In genomic region chr19:1905863-1906375, GRCh38 we compare ENCODE assay signal across 8 cellular contexts. TPM values are rescaled to one million over a fixed set of nuclear protein-coding genes. Genes with fewer than 3 reads are reported as not detected.
DNase-seq lines count a peak whose midpoint lies in the region; ATAC-seq, FAIRE-seq and TF ChIP-seq lines count a peak whose summit lies in the region.

No MANE protein-coding gene starts in this region.

- TF ChIP-seq CTCF in NB4 (IDR thresholded peaks at IDR 0.05; ENCODE audit: low read depth, low read length) = no peak
- TF ChIP-seq CTCF in nephron progenitor cell (IDR thresholded peaks at IDR 0.05) = no peak

- H3K4me3 ChIP-seq in BLaER1 (peak overlapping the region; percentile 81), NB4 (ENCODE audit: low read depth, low read length) (peak overlapping the region; percentile 72), ectodermal cell (ENCODE audit: insufficient read depth, low read depth, low read length) (peak overlapping the region; percentile 60)

- TF ChIP-seq POLR2A in NB4 (IDR thresholded peaks at IDR 0.05; ENCODE audit: extremely low read depth, insufficient read length) = no peak

- peaks cover 50% of the 10 kb centered on the region for H4K20me1 ChIP-seq in BLaER1

- H3K4me1 Mint-ChIP-seq in nephron progenitor cell = peaks cover 22% of the 10 kb centered on the region

- intact Hi-C loops in sciatic nerve (cut with DNase I) = no loop called here

- H3K9ac ChIP-seq in BLaER1 = peak overlapping the region; percentile 89

- H3K27ac Mint-ChIP-seq in nephron progenitor cell = peak overlapping the region; percentile 66

- FAIRE-seq in frontal cortex (lab: Jason Lieb, UNC) = no peak

- no peaks in the 10 kb centered on the region for H3K9me3 Mint-ChIP-seq in nephron progenitor cell

- no peak for DNase-seq in NB4 (ENCODE audit: low read depth)
- DNase-seq in nephron progenitor cell = no peak
- DNase-seq in glomerular visceral epithelial cell (ENCODE audit: extremely low spot score) = no peak
- no peak for DNase-seq in sciatic nerve (ENCODE audit: low spot score)
- DNase-seq in CD1c-positive myeloid dendritic cell (ENCODE audit: extremely low spot score) = no peak
- no peak for DNase-seq in frontal cortex (ENCODE audit: low spot score in 2 of 2)

- H3K9me3 ChIP-seq in BLaER1 (no peaks in the 10 kb centered on the region), ectodermal cell (ENCODE audit: control insufficient read depth, low read length) (no peaks in the 10 kb centered on the region)

- H3K36me3 ChIP-seq in BLaER1 (no peaks in the 10 kb centered on the region), ectodermal cell (ENCODE audit: control insufficient read depth, insufficient read depth, low read length) (peaks cover 7% of the 10 kb centered on the region)

- H3K4me3 Mint-ChIP-seq in nephron progenitor cell = peak overlapping the region; percentile 90

- no peak for ATAC-seq in sciatic nerve

- H3K27ac ChIP-seq in BLaER1 = peak overlapping the region; percentile 92
- H3K27ac ChIP-seq in ectodermal cell (ENCODE audit: insufficient read depth, low read depth, low read length, poor library complexity, severe bottlenecking) = peak overlapping the region; percentile 36

- H3K4me1 ChIP-seq in BLaER1 = peaks cover 77% of the 10 kb centered on the region
- H3K4me1 ChIP-seq in ectodermal cell (ENCODE audit: control insufficient read depth, insufficient read depth, low read length) = peaks cover 6% of the 10 kb centered on the region

- 87 to 89% methylated on average over 15 of the region's 15 CpGs for WGBS in ectodermal cell, 2 experiments

- H3K27me3 Mint-ChIP-seq in nephron progenitor cell (ENCODE audit: low read depth, poor library complexity) = no peaks in the 10 kb centered on the region

- H3K27me3 ChIP-seq in BLaER1 (no peaks in the 10 kb centered on the region), ectodermal cell (ENCODE audit: control insufficient read depth, insufficient read depth, low read length, poor library complexity, severe bottlenecking) (no peaks in the 10 kb centered on the region)

- peak overlapping the region; percentile 94 for H3K4me2 ChIP-seq in BLaER1

- H3K36me3 Mint-ChIP-seq in nephron progenitor cell (ENCODE audit: low read depth) = peaks cover 6% of the 10 kb centered on the region

RNA-seq across cellular contexts. Expression of gene ADAT3, which starts 0.7 kb away (rescaled TPM):
- polyA plus RNA-seq in ectodermal cell (2013, experiment 1 of 4) = 5.0 TPM
- polyA plus RNA-seq in ectodermal cell (2013, experiment 2 of 4) = 5.0 TPM
- polyA plus RNA-seq in ectodermal cell (2013, experiment 3 of 4) = 4.2 TPM
- polyA plus RNA-seq in ectodermal cell (2013, experiment 4 of 4) = 4.9 TPM
- 4.3 TPM for total RNA-seq in sciatic nerve
- 1.2 TPM for total RNA-seq in frontal cortex

RNA-seq across cellular contexts. Expression of gene SCAMP4, which starts 0.7 kb away (rescaled TPM):
- 61.4 TPM for polyA plus RNA-seq in ectodermal cell (2013, experiment 1 of 4)
- polyA plus RNA-seq in ectodermal cell (2013, experiment 2 of 4) = 72.6 TPM
- polyA plus RNA-seq in ectodermal cell (2013, experiment 3 of 4) = 53.2 TPM
- 48.9 TPM for polyA plus RNA-seq in ectodermal cell (2013, experiment 4 of 4)
- total RNA-seq in sciatic nerve = 53.5 TPM
- 11.4 TPM for total RNA-seq in frontal cortex

RNA-seq across cellular contexts. Expression of gene ABHD17A, which starts 20.6 kb away (rescaled TPM):
- polyA plus RNA-seq in ectodermal cell (2013, experiment 1 of 4) = 48.7 TPM
- 44.6 TPM for polyA plus RNA-seq in ectodermal cell (2013, experiment 2 of 4)
- polyA plus RNA-seq in ectodermal cell (2013, experiment 3 of 4) = 47.8 TPM
- 46.8 TPM for polyA plus RNA-seq in ectodermal cell (2013, experiment 4 of 4)
- total RNA-seq in sciatic nerve = 78.9 TPM
- 42.0 TPM for total RNA-seq in frontal cortex

RNA-seq across cellular contexts. Expression of gene CSNK1G2, which starts 35.1 kb away (rescaled TPM):
- 127 TPM for polyA plus RNA-seq in ectodermal cell (2013, experiment 1 of 4)
- polyA plus RNA-seq in ectodermal cell (2013, experiment 2 of 4) = 125 TPM
- 89.4 TPM for polyA plus RNA-seq in ectodermal cell (2013, experiment 3 of 4)
- 92.9 TPM for polyA plus RNA-seq in ectodermal cell (2013, experiment 4 of 4)
- total RNA-seq in sciatic nerve (51.6 TPM), frontal cortex (41.6 TPM)

RNA-seq across cellular contexts. Expression of gene KLF16, which starts 42.5 kb away (rescaled TPM):
- 12.7 TPM for polyA plus RNA-seq in ectodermal cell (2013, experiment 1 of 4)
- polyA plus RNA-seq in ectodermal cell (2013, experiment 2 of 4) = 14.9 TPM
- 17.7 TPM for polyA plus RNA-seq in ectodermal cell (2013, experiment 3 of 4)
- polyA plus RNA-seq in ectodermal cell (2013, experiment 4 of 4) = 15.5 TPM
- total RNA-seq in sciatic nerve (20.2 TPM), frontal cortex (2.9 TPM)
